19 cellular contexts compared by ENCODE assay signal in genomic region chr5:34699155-34700077, GRCh38. TPM values are rescaled to one million over a fixed set of nuclear protein-coding genes. Genes with fewer than 3 reads are reported as not detected.
DNase-seq lines count a peak whose midpoint lies in the region; ATAC-seq, FAIRE-seq and TF ChIP-seq lines count a peak whose summit lies in the region.
"Had no signal": no experiment of that assay in that cellular context is flagged by ENCODE, and none has a peak within 500 bp of the region (broad histone marks: within the 10 kb centered on the region; RNA-seq: fewer than 3 reads in every experiment).

No MANE protein-coding gene starts in this region.

- peaks cover 6 to 84% of the 10 kb centered on the region in 2 experiments; a peak in 3 of 4 replicates for H3K79me2 ChIP-seq in H1 (ENCODE audit: control insufficient read depth in 1 of 2, insufficient read depth in 2 of 2, low read length in 2 of 2)

- H3K4me1 ChIP-seq in cardiac muscle cell (ENCODE audit: low read depth) (peaks cover 9% of the 10 kb centered on the region), left ventricle myocardium inferior (peaks cover 7% of the 10 kb centered on the region), H1 (replicated peaks in 1 of 4; ENCODE audit: control insufficient read depth in 3 of 4, insufficient read depth in 4 of 4, low read length in 3 of 4) (peaks cover 18 to 38% (median 31%) of the 10 kb centered on the region in 4 experiments), heart right ventricle (peaks cover 0 to 17% (median 11%) of the 10 kb centered on the region in 9 donors)

- H3K4me3 ChIP-seq in cardiac muscle cell (no peak overlapping the region), left ventricle myocardium inferior (no peak overlapping the region), H1 (ENCODE audit: extremely low read depth in 1 of 4, insufficient read depth in 2 of 4, low read depth in 3 of 4, low read length in 4 of 4) (no peak overlapping the region), heart right ventricle (no peak overlapping the region)

- no peak for TF ChIP-seq POLR2A in H1 (IDR thresholded peaks at IDR 0.05; ENCODE audit: control extremely low read depth in 1 of 2, low read depth in 2 of 2, low read length in 2 of 2)

- H3K4me1 Mint-ChIP-seq in mesothelial cell of epicardium = peaks cover 53% of the 10 kb centered on the region

- no peak overlapping the region for H3K9ac ChIP-seq in H1 (replicated peaks in 1 of 4; ENCODE audit: extremely low read depth in 1 of 4, low read depth in 3 of 4, low read length in 3 of 4)
- H3K9ac ChIP-seq: SK-N-SH had no signal

- H3K27ac ChIP-seq in cardiac muscle cell = peak overlapping the region; percentile 2
- H3K27ac ChIP-seq in left ventricle myocardium inferior (replicated peaks) = no peak overlapping the region
- H3K27ac ChIP-seq in H1 (ENCODE audit: low read depth, low read length) = no peak overlapping the region
- H3K27ac ChIP-seq in heart right ventricle = no peak overlapping the region
- H3K27ac ChIP-seq: brain microvascular endothelial cell, WERI-Rb-1 had no signal

- no peak overlapping the region for H2AFZ ChIP-seq in H1 (ENCODE audit: low read length)

- H4K8ac ChIP-seq in H1 (ENCODE audit: extremely low read depth, insufficient read depth, low read length) = no peak overlapping the region

- peak overlapping the region; percentile 87 for H3K27ac Mint-ChIP-seq in mesothelial cell of epicardium
- H3K27ac Mint-ChIP-seq: activated CD8-positive, alpha-beta memory T cell treated with anti-CD3 and anti-CD28 coated beads, Interleukin-2, amount 10 ng/mL, durations not matched to agents 7 days and 5 days had no signal

- no peak for TF ChIP-seq EP300 in H1 (IDR thresholded peaks at IDR 0.05; ENCODE audit: borderline replicate concordance in 1 of 2, low read depth in 2 of 2, low read length in 2 of 2)

- no peak overlapping the region for H3K4ac ChIP-seq in H1 (replicated peaks; ENCODE audit: insufficient read length, low read depth, low read length)

- H3K36me3 ChIP-seq in cardiac muscle cell (no peaks in the 10 kb centered on the region), left ventricle myocardium inferior (no peaks in the 10 kb centered on the region), H1 (ENCODE audit: control insufficient read depth in 2 of 4, insufficient read depth in 4 of 4, low read length in 3 of 4) (peaks cover 0 to 4% (median 2%) of the 10 kb centered on the region in 4 experiments; a peak in 2 of 8 replicates), heart right ventricle (peaks cover 0 to 5% (median 0%) of the 10 kb centered on the region in 9 donors)
- H3K36me3 ChIP-seq: WERI-Rb-1 had no signal

- no peaks in the 10 kb centered on the region for H3K27me3 Mint-ChIP-seq in mesothelial cell of epicardium (ENCODE audit: low read depth)
- H3K27me3 Mint-ChIP-seq: activated CD8-positive, alpha-beta memory T cell treated with anti-CD3 and anti-CD28 coated beads, Interleukin-2, amount 10 ng/mL, durations not matched to agents 7 days and 5 days had no signal

- peak overlapping the region; percentile 10 to 42; a peak in 3 of 4 replicates for H3K4me2 ChIP-seq in H1 (ENCODE audit: insufficient read depth in 1 of 2, low read depth in 2 of 2, low read length in 2 of 2)
- H3K4me2 ChIP-seq: SK-N-SH had no signal

- H2AK5ac ChIP-seq in H1 (ENCODE audit: low read depth, low read length) = no peak overlapping the region

- 44% methylated on average over 9 of the region's 9 CpGs; no CpG with 5 or more reads in 1 of the 2 experiments for WGBS in H1 (ENCODE audit: extremely low coverage in 1 of 2, insufficient coverage in 1 of 2, insufficient read length in 1 of 2, insufficient replicate concordance in 2 of 2, low coverage in 1 of 2, low lambda C conversion rate in 2 of 2, missing lambda C conversion rate in 1 of 2), 2 experiments
- WGBS in heart right ventricle, 2 donors = 86 to 88% methylated on average over 9 of the region's 9 CpGs

- no peak overlapping the region for H3K4me3 Mint-ChIP-seq in mesothelial cell of epicardium
- H3K4me3 Mint-ChIP-seq: activated CD8-positive, alpha-beta memory T cell treated with anti-CD3 and anti-CD28 coated beads, Interleukin-2, amount 10 ng/mL, durations not matched to agents 7 days and 5 days had no signal

- H3K23ac ChIP-seq in H1 (ENCODE audit: insufficient read length) = no peak overlapping the region

- no peak for TF ChIP-seq RAD21 in H1 (IDR thresholded peaks at IDR 0.05 in 1 of 2, conservative IDR thresholded peaks at IDR 0.05 in 1 of 2; ENCODE audit: low read depth in 2 of 2, low read length in 2 of 2)

- H3K18ac ChIP-seq in H1 (ENCODE audit: extremely low read depth, low read length) = peak overlapping the region; percentile 40

- no peaks in the 10 kb centered on the region for H3K9me3 ChIP-seq in cardiac muscle cell (ENCODE audit: low read depth)
- no peaks in the 10 kb centered on the region for H3K9me3 ChIP-seq in left ventricle myocardium inferior (replicated peaks)
- H3K9me3 ChIP-seq in H1 (ENCODE audit: insufficient read depth in 2 of 2, low read depth in 1 of 2, low read length in 1 of 2) = no peaks in the 10 kb centered on the region
- no peaks in the 10 kb centered on the region for H3K9me3 ChIP-seq in heart right ventricle
- H3K9me3 ChIP-seq: SK-N-SH had no signal

- H3K36me3 Mint-ChIP-seq in mesothelial cell of epicardium = peaks cover 1% of the 10 kb centered on the region
- H3K36me3 Mint-ChIP-seq: activated CD8-positive, alpha-beta memory T cell treated with anti-CD3 and anti-CD28 coated beads, Interleukin-2, amount 10 ng/mL, durations not matched to agents 7 days and 5 days had no signal

- no peaks in the 10 kb centered on the region for H3K23me2 ChIP-seq in H1 (ENCODE audit: low read depth, low read length)

- no peak overlapping the region for H2BK12ac ChIP-seq in H1 (ENCODE audit: low read depth, low read length)

- no peak overlapping the region for H3K56ac ChIP-seq in H1 (replicated peaks; ENCODE audit: insufficient read length, low read depth, low read length)

- no peak overlapping the region for H2BK15ac ChIP-seq in H1 (ENCODE audit: low read length)

- peaks cover 9 to 19% of the 10 kb centered on the region in 2 experiments for H4K20me1 ChIP-seq in H1 (replicated peaks in 1 of 2; ENCODE audit: control insufficient read depth in 1 of 2, insufficient read depth in 2 of 2, low read length in 2 of 2)

- FAIRE-seq in H1 (lab: Jason Lieb, UNC) = no peak
- FAIRE-seq: A204.1 had no signal

- no peaks in the 10 kb centered on the region; the same call in 1 of the 2 replicates for H3K79me1 ChIP-seq in H1 (ENCODE audit: low read depth, low read length)

- no peak for ATAC-seq in GM18873 (IDR thresholded peaks at IDR 0.05; ENCODE audit: low FRiP score, unreplicated experiment)
- no peak for ATAC-seq in heart right ventricle
- no peak for ATAC-seq in HG02870 (IDR thresholded peaks at IDR 0.05; ENCODE audit: unreplicated experiment)
- ATAC-seq: activated CD8-positive, alpha-beta memory T cell treated with anti-CD3 and anti-CD28 coated beads, Interleukin-2, amount 10 ng/mL, durations not matched to agents 7 days and 5 days; PC-3 had no signal

- intact Hi-C loops in left ventricle myocardium inferior (cut with micrococcal nuclease) (no loop called here), heart right ventricle (cut with DNase I) (no loop called here)

- CTCF ChIA-PET in H1 (lab: Charles Lee; ENCODE audit: partially characterized antibody) = interaction anchor here (0.7 to 2.6 kb wide), 6 partner anchors 8 to 205 kb away, joined by 3 to 8 read pairs (median 4); no protein-coding TSS in a partner anchor

- POLR2A ChIA-PET in H1 (lab: Charles Lee; ENCODE audit: partially characterized antibody) = interaction anchor here (0.8 to 1.9 kb wide), 3 partner anchors 11 to 17 kb away, joined by 3 to 5 read pairs (median 4); no protein-coding TSS in a partner anchor

- no peaks in the 10 kb centered on the region for H3K9me3 Mint-ChIP-seq in mesothelial cell of epicardium

- no peak overlapping the region for H2BK20ac ChIP-seq in H1 (ENCODE audit: low read length)

- no peak overlapping the region for H2BK120ac ChIP-seq in H1 (replicated peaks; ENCODE audit: low read depth, low read length)

- no peak overlapping the region for H3K14ac ChIP-seq in H1 (ENCODE audit: insufficient read length)

- no peaks in the 10 kb centered on the region for H3K27me3 ChIP-seq in cardiac muscle cell
- H3K27me3 ChIP-seq in left ventricle myocardium inferior (ENCODE audit: low read depth) = no peaks in the 10 kb centered on the region
- no peaks in the 10 kb centered on the region for H3K27me3 ChIP-seq in H1 (replicated peaks in 1 of 4; ENCODE audit: control insufficient read depth in 3 of 4, extremely low read depth in 1 of 4, insufficient read depth in 3 of 4, low read length in 3 of 4)
- H3K27me3 ChIP-seq in heart right ventricle = no peaks in the 10 kb centered on the region
- H3K27me3 ChIP-seq: brain microvascular endothelial cell had no signal

- no peak overlapping the region; the same call in 1 of the 2 replicates for H2BK5ac ChIP-seq in H1 (ENCODE audit: low read depth, low read length)

- TF ChIP-seq CTCF in cardiac muscle cell (IDR thresholded peaks at IDR 0.05; ENCODE audit: low read depth, low read length) (no peak), left ventricle myocardium inferior (IDR thresholded peaks at IDR 0.05; ENCODE audit: borderline replicate concordance) (no peak), H1 (IDR thresholded peaks at IDR 0.05; ENCODE audit: control extremely low read depth in 1 of 3, insufficient read depth in 1 of 3, low read depth in 1 of 3, low read length in 3 of 3) (no peak), mesothelial cell of epicardium (IDR thresholded peaks at IDR 0.05; ENCODE audit: unreplicated experiment) (no peak), heart right ventricle (IDR thresholded peaks at IDR 0.05) (no peak)

- DNase-seq in cardiac muscle cell (ENCODE audit: low read depth in 1 of 2, low spot score in 1 of 2) (peak in 1 of 2 donors; percentile 31), left ventricle myocardium inferior (no peak), H1 (ENCODE audit: low read depth in 1 of 2, low spot score in 2 of 2) (no peak), mesothelial cell of epicardium (ENCODE audit: low spot score in 2 of 2, unreplicated experiment in 2 of 2) (no peak), NCI-H774 (lab: John Stamatoyannopoulos, UW) (no peak), heart right ventricle (no peak)
- DNase-seq: activated CD8-positive, alpha-beta memory T cell treated with anti-CD3 and anti-CD28 coated beads, Interleukin-2, amount 10 ng/mL, durations not matched to agents 7 days and 5 days; activated naive CD4-positive, alpha-beta T cell treated with anti-CD3 and anti-CD28 coated beads, Interleukin-2, amount 50 U/mL, for 16 hours; brain microvascular endothelial cell; effector memory CD4-positive, alpha-beta T cell; foreskin fibroblast; IMR-90; NCI-H1092; PC-3; SK-N-SH; WERI-Rb-1 had no signal

- no peak overlapping the region for H4K5ac ChIP-seq in H1 (ENCODE audit: insufficient read length, low read depth, low read length)

- H4K91ac ChIP-seq in H1 (replicated peaks; ENCODE audit: insufficient read length, low read length) = no peak overlapping the region

RNA-seq across cellular contexts. Expression of gene RAI14, which starts 43.3 kb away (rescaled TPM):
- total RNA-seq in cardiac muscle cell = 11.6 and 12.8 TPM in 2 replicates
- polyA plus RNA-seq in cardiac muscle cell = 9.6 and 13.4 TPM in 2 replicates
- 6.7 TPM for total RNA-seq in left ventricle myocardium inferior
- total RNA-seq in H1 (2021; fragmentation: NEBNext Ultra II Directional; extraction: Animal tissue kit (Norgen Biotek cat#: 25700)) = 210 and 216 TPM in 2 replicates
- 48.4 and 54.7 TPM in 2 replicates for polyA plus RNA-seq in H1 (2011; rRNA removed)
- 85.7 TPM for polyA plus RNA-seq in H1 (2011; cell fraction: cytosol; rRNA removed)
- 309 TPM for polyA plus RNA-seq in H1 (2011; cell fraction: nucleus; rRNA removed)
- 92.2 to 129 TPM (median 115 TPM) in 4 replicates for polyA plus RNA-seq in H1 (2012, experiment 1 of 2)
- 5.2 TPM for polyA plus RNA-seq in H1 (2012, experiment 2 of 2)
- polyA plus RNA-seq in H1 (2013, experiment 1 of 2) = 122 TPM
- 118 TPM for polyA plus RNA-seq in H1 (2013, experiment 2 of 2)
- 477 and 553 TPM in 2 replicates for polyA minus RNA-seq in H1 (2011; rRNA and poly(A)+ RNA removed)
- polyA minus RNA-seq in H1 (2011; cell fraction: cytosol; rRNA and poly(A)+ RNA removed) = 88.9 TPM
- polyA minus RNA-seq in H1 (2011; cell fraction: nucleus; rRNA and poly(A)+ RNA removed) = 219 TPM
- total RNA-seq in mesothelial cell of epicardium = 117 to 134 TPM (median 120 TPM) in 3 replicates
- total RNA-seq in heart right ventricle = 10 to 100 TPM in 6 of 10 donors, 1 to 10 TPM in 4; 4.9 to 25.5 (median 11.7) TPM
- polyA plus RNA-seq in heart right ventricle = 1 to 10 TPM; 3.3 to 6.6 TPM
